ENCODE assay signal across 1 cellular context in the genomic region with DNA sequence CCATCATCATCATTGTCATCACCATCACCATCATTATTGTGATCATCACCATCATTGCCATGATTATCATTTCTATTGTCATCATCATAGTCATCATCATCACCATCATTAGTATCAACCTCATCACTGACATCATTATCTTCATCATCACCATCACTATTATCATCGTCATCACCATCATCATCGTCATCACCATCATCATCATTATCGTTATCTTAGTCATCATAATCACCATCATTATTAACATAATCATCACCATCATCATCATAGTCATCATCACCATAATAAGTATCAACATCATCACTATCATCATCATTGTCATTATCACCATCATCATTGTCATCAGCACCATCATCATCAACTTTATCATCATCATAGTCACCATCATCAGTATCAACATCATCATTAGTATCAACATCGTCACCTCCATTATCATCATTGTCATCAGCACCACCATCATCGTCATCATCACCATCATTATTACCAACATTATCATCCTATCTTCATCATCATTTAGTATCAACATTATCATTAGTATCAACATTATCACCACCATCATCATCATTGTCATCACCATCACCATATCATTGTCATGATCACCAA.
A peak's percentile ranks its signal among the peaks of the same experiment; 100 is the strongest.
TF ChIP-seq lines count a peak whose summit lies in the region.

No MANE protein-coding gene starts in this region.

TF ChIP-seq in HEK293, 187 proteins besides CTCF, POLR2A, EP300 and RAD21 (continued from another document):
- TF ChIP-seq, protein P1, sequence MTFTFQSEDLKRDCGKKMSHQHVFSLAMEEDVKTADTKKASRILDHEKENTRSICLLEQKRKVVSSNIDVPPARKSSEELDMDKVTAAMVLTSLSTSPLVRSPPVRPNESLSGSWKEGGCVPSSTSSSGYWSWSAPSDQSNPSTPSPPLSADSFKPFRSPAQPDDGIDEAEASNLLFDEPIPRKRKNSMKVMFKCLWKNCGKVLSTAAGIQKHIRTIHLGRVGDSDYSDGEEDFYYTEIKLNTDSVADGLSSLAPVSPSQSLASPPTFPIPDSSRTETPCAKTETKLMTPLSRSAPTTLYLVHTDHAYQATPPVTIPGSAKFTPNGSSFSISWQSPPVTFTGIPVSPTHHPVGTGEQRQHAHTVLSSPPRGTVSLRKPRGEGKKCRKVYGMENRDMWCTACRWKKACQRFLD (tag by site-specific recombination; IDR thresholded peaks at IDR 0.05), result no peak
- TF ChIP-seq ZNF629 (tag by site-specific recombination; IDR thresholded peaks at IDR 0.05) (peak; percentile 52), ZNF16 (tag by site-specific recombination; IDR thresholded peaks at IDR 0.05; ENCODE audit: low read depth) (no peak), SALL2 (tag by site-specific recombination; IDR thresholded peaks at IDR 0.05; ENCODE audit: borderline replicate concordance) (peak; percentile 11; the same call in 1 of the 2 replicates), ZNF138 (tag by site-specific recombination; IDR thresholded peaks at IDR 0.05; ENCODE audit: borderline replicate concordance) (no peak), ZNF747 (tag by site-specific recombination; IDR thresholded peaks at IDR 0.05) (peak; percentile 89; the same call in 1 of the 2 replicates), MYNN (tag by site-specific recombination; IDR thresholded peaks at IDR 0.05; ENCODE audit: borderline replicate concordance) (no peak)
- TF ChIP-seq, protein P2, sequence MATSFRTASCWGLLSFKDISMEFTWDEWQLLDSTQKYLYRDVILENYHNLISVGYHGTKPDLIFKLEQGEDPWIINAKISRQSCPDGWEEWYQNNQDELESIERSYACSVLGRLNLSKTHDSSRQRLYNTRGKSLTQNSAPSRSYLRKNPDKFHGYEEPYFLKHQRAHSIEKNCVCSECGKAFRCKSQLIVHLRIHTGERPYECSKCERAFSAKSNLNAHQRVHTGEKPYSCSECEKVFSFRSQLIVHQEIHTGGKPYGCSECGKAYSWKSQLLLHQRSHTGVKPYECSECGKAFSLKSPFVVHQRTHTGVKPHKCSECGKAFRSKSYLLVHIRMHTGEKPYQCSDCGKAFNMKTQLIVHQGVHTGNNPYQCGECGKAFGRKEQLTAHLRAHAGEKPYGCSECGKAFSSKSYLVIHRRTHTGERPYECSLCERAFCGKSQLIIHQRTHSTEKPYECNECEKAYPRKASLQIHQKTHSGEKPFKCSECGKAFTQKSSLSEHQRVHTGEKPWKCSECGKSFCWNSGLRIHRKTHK (tag by site-specific recombination; IDR thresholded peaks at IDR 0.05), result peak; percentile 39
- TF ChIP-seq, protein P3, sequence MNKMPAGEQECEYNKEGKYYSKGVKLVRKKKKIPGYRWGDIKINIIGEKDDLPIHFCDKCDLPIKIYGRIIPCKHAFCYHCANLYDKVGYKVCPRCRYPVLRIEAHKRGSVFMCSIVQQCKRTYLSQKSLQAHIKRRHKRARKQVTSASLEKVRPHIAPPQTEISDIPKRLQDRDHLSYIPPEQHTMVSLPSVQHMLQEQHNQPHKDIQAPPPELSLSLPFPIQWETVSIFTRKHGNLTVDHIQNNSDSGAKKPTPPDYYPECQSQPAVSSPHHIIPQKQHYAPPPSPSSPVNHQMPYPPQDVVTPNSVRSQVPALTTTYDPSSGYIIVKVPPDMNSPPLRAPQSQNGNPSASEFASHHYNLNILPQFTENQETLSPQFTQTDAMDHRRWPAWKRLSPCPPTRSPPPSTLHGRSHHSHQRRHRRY (tag by site-specific recombination; IDR thresholded peaks at IDR 0.05), result no peak
